In the genomic region with DNA sequence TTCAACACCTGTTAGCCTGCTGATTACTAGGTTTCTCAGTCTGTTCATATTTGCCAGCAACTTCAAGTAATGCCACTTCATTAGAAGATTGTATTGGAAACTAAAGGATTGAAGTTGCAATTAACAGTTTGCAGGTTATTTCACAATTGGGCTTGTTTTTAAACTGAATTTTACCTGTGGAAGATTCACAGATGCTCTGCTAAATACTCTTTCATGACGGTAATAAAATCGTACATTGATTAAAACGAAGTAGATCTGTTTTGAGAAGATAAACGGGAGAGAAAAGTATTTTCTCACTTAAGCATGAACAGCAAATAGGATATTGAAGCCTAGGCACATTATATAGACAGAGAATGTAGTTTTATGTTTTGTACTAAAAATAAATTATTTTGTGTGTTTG, we compare ENCODE assay signal across 15 cellular contexts. TPM values are rescaled to one million over a fixed set of nuclear protein-coding genes. Genes with fewer than 3 reads are reported as not detected.
DNase-seq lines count a peak whose midpoint lies in the region; ATAC-seq, FAIRE-seq and TF ChIP-seq lines count a peak whose summit lies in the region.
"Had no signal": no experiment of that assay in that cellular context is flagged by ENCODE, and none has a peak within 500 bp of the region (broad histone marks: within the 10 kb centered on the region; RNA-seq: fewer than 3 reads in every experiment).

No MANE protein-coding gene starts in this region.

- no peak for TF ChIP-seq EP300 in A549 (IDR thresholded peaks at IDR 0.05)

- H3K9me3 Mint-ChIP-seq in GM23338 (no peaks in the 10 kb centered on the region; the same call in 1 of the 3 replicates), WTC11 (no peaks in the 10 kb centered on the region)

- peaks cover 14% of the 10 kb centered on the region; the same call in 1 of the 2 replicates for H3K79me2 ChIP-seq in GM23338 (replicated peaks; ENCODE audit: insufficient read depth)

- H3K9me2 ChIP-seq in GM23338 (ENCODE audit: insufficient read depth), result no peaks in the 10 kb centered on the region

- DNase-seq in A549 (ENCODE audit: low read depth in 1 of 2, low spot score in 1 of 2) (no peak), GM23338 (ENCODE audit: low spot score) (no peak), WTC11 (ENCODE audit: low spot score) (no peak), lower lobe of right lung (no peak), SKM-1 treated with dmso at 0.1 percent for 144 hours (lab: John Stamatoyannopoulos, UW; ENCODE audit: unreplicated experiment) (no peak), left cardiac atrium (no peak), NCI-H1048 (lab: John Stamatoyannopoulos, UW) (no peak)
- no peak for DNase-seq in stimulated activated CD8-positive, alpha-beta memory T cell treated with anti-CD3 and anti-CD28 coated beads, Interleukin-4, amount 100 ng/mL, for 48 hours
- DNase-seq: EL, KBM-7, NCI-H1436, SJCRH30 had no signal

- WGBS in A549 (ENCODE audit: missing lambda C conversion rate), result 71% methylated on average over 4 of the region's 4 CpGs

- no peak overlapping the region for H3K27ac ChIP-seq in A549
- H3K27ac ChIP-seq in GM23338 (ENCODE audit: low read depth), result no peak overlapping the region
- no peak overlapping the region for H3K27ac ChIP-seq in lower lobe of right lung
- H3K27ac ChIP-seq: RWPE1, SJCRH30 had no signal

- H3F3A ChIP-seq in GM23338 (replicated peaks; ENCODE audit: low read depth), result peaks cover 3% of the 10 kb centered on the region; the same call in 1 of the 2 replicates

- ATAC-seq in A549 (no peak), GM23338 (no peak), WTC11 (no peak), lower lobe of right lung (no peak), left cardiac atrium (no peak)
- ATAC-seq: HCT116 had no signal

- H2AFZ ChIP-seq in GM23338, result no peak overlapping the region

- H3K36me3 Mint-ChIP-seq in GM23338 (ENCODE audit: low read depth) (no peaks in the 10 kb centered on the region), WTC11 (no peaks in the 10 kb centered on the region)

- H3K27me3 ChIP-seq in GM23338 (ENCODE audit: insufficient read depth), result peaks cover 37% of the 10 kb centered on the region
- peaks cover 70% of the 10 kb centered on the region for H3K27me3 ChIP-seq in lower lobe of right lung (ENCODE audit: low read depth)
- H3K27me3 ChIP-seq: SJCRH30 had no signal

- H3K4me2 ChIP-seq in A549, result no peak overlapping the region
- peak overlapping the region; percentile 97 for H3K4me2 ChIP-seq in GM23338

- H3K27ac Mint-ChIP-seq in GM23338 (no peak overlapping the region), WTC11 (no peak overlapping the region)

- H3K9me3 ChIP-seq in A549, result no peaks in the 10 kb centered on the region
- no peaks in the 10 kb centered on the region for H3K9me3 ChIP-seq in lower lobe of right lung
- H3K9me3 ChIP-seq: SJCRH30 had no signal

- no peak overlapping the region for H3K4me3 ChIP-seq in A549
- peak overlapping the region; percentile 76; the same call in 1 of the 2 replicates for H3K4me3 ChIP-seq in GM23338
- H3K4me3 ChIP-seq in lower lobe of right lung, result peak overlapping the region; percentile 53
- H3K4me3 ChIP-seq: SJCRH30 had no signal

- intact Hi-C loops in lower lobe of right lung (cut with DNase I) (no loop called here), left cardiac atrium (cut with DNase I) (no loop called here)

- TF ChIP-seq POLR2A in A549 (IDR thresholded peaks at IDR 0.05; ENCODE audit: low read length), result no peak

- TF ChIP-seq RAD21 in A549 (conservative IDR thresholded peaks at IDR 0.05 in 1 of 2, IDR thresholded peaks at IDR 0.05 in 1 of 2), result no peak

- CTCF ChIA-PET in A549 (lab: Yijun Ruan, JAX) (no interaction called here), WTC11 (lab: Charles Lee) (interaction anchor here (1.3 to 2.3 kb wide), 5 partner anchors 12 to 141 kb away, joined by 3 to 10 read pairs (median 4); no protein-coding TSS in a partner anchor)

- peaks cover 29% of the 10 kb centered on the region for H3K27me3 Mint-ChIP-seq in GM23338 (ENCODE audit: insufficient read depth, low read depth, poor library complexity)
- peaks cover 40% of the 10 kb centered on the region for H3K27me3 Mint-ChIP-seq in WTC11 (ENCODE audit: low read depth)

- TF ChIP-seq CTCF in A549 (IDR thresholded peaks at IDR 0.05) (no peak), GM23338 (conservative IDR thresholded peaks at IDR 0.05; ENCODE audit: low read depth in 2 of 2) (no peak), WTC11 (IDR thresholded peaks at IDR 0.05) (no peak), lower lobe of right lung (IDR thresholded peaks at IDR 0.05) (no peak)

- POLR2A ChIA-PET in A549 (lab: Yijun Ruan, JAX) (no interaction called here), WTC11 (lab: Charles Lee) (no interaction called here)

- no peaks in the 10 kb centered on the region for H4K20me1 ChIP-seq in GM23338 (replicated peaks; ENCODE audit: insufficient read depth)

- FAIRE-seq in A549 (lab: Jason Lieb, UNC), result no peak

- H3K4me1 ChIP-seq in A549 (0 out of 3 replicates have a peak, but pooled peaks cover 6% of the 10 kb centered on the region), GM23338 (ENCODE audit: insufficient read depth) (peaks cover 26% of the 10 kb centered on the region), lower lobe of right lung (peaks cover 18% of the 10 kb centered on the region)
- H3K4me1 ChIP-seq: SJCRH30 had no signal

- H3K36me3 ChIP-seq in GM23338 (ENCODE audit: insufficient read depth) (no peaks in the 10 kb centered on the region), lower lobe of right lung (no peaks in the 10 kb centered on the region)
- H3K36me3 ChIP-seq: SJCRH30 had no signal

- peaks cover 48% of the 10 kb centered on the region for H3K4me1 Mint-ChIP-seq in GM23338
- H3K4me1 Mint-ChIP-seq in WTC11, result peaks cover 57% of the 10 kb centered on the region

- H3K4me3 Mint-ChIP-seq in GM23338 (no peak overlapping the region), WTC11 (peak overlapping the region; percentile 2; the same call in 1 of the 2 replicates)

TF ChIP-seq in A549, 52 proteins besides CTCF, POLR2A, EP300 and RAD21 (continues in another document):
- TF ChIP-seq CEBPB (IDR thresholded peaks at IDR 0.05), result no peak
- no peak for TF ChIP-seq KDM5A (IDR thresholded peaks at IDR 0.05)

TF ChIP-seq in WTC11, 78 proteins besides CTCF, POLR2A, EP300 and RAD21 (continues in another document):
- TF ChIP-seq, protein P1, sequence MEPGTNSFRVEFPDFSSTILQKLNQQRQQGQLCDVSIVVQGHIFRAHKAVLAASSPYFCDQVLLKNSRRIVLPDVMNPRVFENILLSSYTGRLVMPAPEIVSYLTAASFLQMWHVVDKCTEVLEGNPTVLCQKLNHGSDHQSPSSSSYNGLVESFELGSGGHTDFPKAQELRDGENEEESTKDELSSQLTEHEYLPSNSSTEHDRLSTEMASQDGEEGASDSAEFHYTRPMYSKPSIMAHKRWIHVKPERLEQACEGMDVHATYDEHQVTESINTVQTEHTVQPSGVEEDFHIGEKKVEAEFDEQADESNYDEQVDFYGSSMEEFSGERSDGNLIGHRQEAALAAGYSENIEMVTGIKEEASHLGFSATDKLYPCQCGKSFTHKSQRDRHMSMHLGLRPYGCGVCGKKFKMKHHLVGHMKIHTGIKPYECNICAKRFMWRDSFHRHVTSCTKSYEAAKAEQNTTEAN (CRISPR knock-in tag; IDR thresholded peaks at IDR 0.05), result no peak
- TF ChIP-seq TEAD1 (CRISPR knock-in tag; IDR thresholded peaks at IDR 0.05), result no peak
- TF ChIP-seq ZNF219 (CRISPR knock-in tag; IDR thresholded peaks at IDR 0.05; ENCODE audit: borderline replicate concordance), result no peak
- TF ChIP-seq, protein P2, sequence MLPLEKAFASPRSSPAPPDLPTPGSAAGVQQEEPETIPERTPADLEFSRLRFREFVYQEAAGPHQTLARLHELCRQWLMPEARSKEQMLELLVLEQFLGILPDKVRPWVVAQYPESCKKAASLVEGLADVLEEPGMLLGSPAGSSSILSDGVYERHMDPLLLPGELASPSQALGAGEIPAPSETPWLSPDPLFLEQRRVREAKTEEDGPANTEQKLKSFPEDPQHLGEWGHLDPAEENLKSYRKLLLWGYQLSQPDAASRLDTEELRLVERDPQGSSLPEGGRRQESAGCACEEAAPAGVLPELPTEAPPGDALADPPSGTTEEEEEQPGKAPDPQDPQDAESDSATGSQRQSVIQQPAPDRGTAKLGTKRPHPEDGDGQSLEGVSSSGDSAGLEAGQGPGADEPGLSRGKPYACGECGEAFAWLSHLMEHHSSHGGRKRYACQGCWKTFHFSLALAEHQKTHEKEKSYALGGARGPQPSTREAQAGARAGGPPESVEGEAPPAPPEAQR (CRISPR knock-in tag; IDR thresholded peaks at IDR 0.05), result no peak
- no peak for TF ChIP-seq ZNF671 (CRISPR knock-in tag; IDR thresholded peaks at IDR 0.05)
- TF ChIP-seq, protein P3, sequence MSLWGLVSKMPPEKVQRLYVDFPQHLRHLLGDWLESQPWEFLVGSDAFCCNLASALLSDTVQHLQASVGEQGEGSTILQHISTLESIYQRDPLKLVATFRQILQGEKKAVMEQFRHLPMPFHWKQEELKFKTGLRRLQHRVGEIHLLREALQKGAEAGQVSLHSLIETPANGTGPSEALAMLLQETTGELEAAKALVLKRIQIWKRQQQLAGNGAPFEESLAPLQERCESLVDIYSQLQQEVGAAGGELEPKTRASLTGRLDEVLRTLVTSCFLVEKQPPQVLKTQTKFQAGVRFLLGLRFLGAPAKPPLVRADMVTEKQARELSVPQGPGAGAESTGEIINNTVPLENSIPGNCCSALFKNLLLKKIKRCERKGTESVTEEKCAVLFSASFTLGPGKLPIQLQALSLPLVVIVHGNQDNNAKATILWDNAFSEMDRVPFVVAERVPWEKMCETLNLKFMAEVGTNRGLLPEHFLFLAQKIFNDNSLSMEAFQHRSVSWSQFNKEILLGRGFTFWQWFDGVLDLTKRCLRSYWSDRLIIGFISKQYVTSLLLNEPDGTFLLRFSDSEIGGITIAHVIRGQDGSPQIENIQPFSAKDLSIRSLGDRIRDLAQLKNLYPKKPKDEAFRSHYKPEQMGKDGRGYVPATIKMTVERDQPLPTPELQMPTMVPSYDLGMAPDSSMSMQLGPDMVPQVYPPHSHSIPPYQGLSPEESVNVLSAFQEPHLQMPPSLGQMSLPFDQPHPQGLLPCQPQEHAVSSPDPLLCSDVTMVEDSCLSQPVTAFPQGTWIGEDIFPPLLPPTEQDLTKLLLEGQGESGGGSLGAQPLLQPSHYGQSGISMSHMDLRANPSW (CRISPR knock-in tag; conservative IDR thresholded peaks at IDR 0.05; ENCODE audit: low read depth), result no peak

RNA-seq across cellular contexts. Expression of a gene that starts 1.6 kb away (rescaled TPM):
- polyA plus RNA-seq in A549 (2011; rRNA removed), result 1.7 and 2.5 TPM in 2 replicates
- polyA plus RNA-seq in A549 (2012; cell fraction: cytosol; rRNA removed), result 0.53 and 1.00 TPM in 2 replicates
- polyA plus RNA-seq in A549 (2012; cell fraction: nucleus; rRNA removed), result 0.56 and 1.2 TPM in 2 replicates
- 4.2 to 4.9 TPM (median 4.4 TPM) in 3 replicates for polyA plus RNA-seq in A549 (2017; fragmentation: RNase III; extraction: RNeasy Plus Mini Kit Qiagen cat#74134 plus additional on column Dnase treatment)
- 1.8 and 2.8 TPM in 2 replicates for polyA minus RNA-seq in A549 (2011; rRNA and poly(A)+ RNA removed)
- total RNA-seq in GM23338 (2014; rRNA removed; shearing (Covaris generic)), result 8.1 and 9.8 TPM in 2 replicates
- 2.4 and 3.2 TPM in 2 replicates for polyA plus RNA-seq in GM23338 (2016; fragmentation: Nextera tagmentation; extraction: Ambion mirVana)
- 4.4 to 7.1 TPM (median 6.7 TPM) in 3 replicates for total RNA-seq in WTC11 (2021)
- 5.3 TPM for total RNA-seq in lower lobe of right lung
- total RNA-seq in left cardiac atrium, result under 1 TPM; 0.21 to 0.81 TPM
- total RNA-seq: OCI-LY7 had no signal
